22 cellular contexts compared by ENCODE assay signal in genomic region chr2:70807102-70807827, GRCh38.
"Had no signal": no experiment of that assay in that cellular context is flagged by ENCODE, and none has a peak within 500 bp of the region (broad histone marks: within the 10 kb centered on the region; RNA-seq: fewer than 3 reads in every experiment).

No MANE protein-coding gene starts in this region.

- DNase-seq: activated CD4-positive, alpha-beta T cell treated with anti-CD3 and anti-CD28 coated beads for 36 hours; activated CD4-positive, CD25-positive, alpha-beta regulatory T cell; activated naive CD4-positive, alpha-beta T cell treated with Interleukin-2 at 50 U/mL for 16 hours; activated T-cell treated with anti-CD3 and anti-CD28 coated beads for 4 hours; activated T-cell treated with anti-CD3 and anti-CD28 coated beads, Interleukin-2, amount 50 U/mL, for 72 hours; anterior cingulate cortex; endodermal cell; foreskin fibroblast; heart left ventricle; hypothalamus; immature natural killer cell; kidney; naive B cell; pancreas; retina; sigmoid colon; small intestine; stimulated activated CD4-positive, alpha-beta T cell treated with anti-CD3 and anti-CD28 coated beads, Interleukin-4, amount 100 ng/mL, for 4 hours; stimulated activated CD8-positive, alpha-beta memory T cell treated with anti-CD3 and anti-CD28 coated beads, Interleukin-4, amount 100 ng/mL, for 48 hours; stimulated activated naive CD8-positive, alpha-beta T cell treated with anti-CD3 and anti-CD28 coated beads, Interleukin-15, amount 100 ng/mL, for 72 hours; substantia nigra had no signal

- FAIRE-seq: bronchial epithelial cell, kidney, pancreas, small intestine had no signal
